1 cellular context compared by ENCODE assay signal in the genomic region with DNA sequence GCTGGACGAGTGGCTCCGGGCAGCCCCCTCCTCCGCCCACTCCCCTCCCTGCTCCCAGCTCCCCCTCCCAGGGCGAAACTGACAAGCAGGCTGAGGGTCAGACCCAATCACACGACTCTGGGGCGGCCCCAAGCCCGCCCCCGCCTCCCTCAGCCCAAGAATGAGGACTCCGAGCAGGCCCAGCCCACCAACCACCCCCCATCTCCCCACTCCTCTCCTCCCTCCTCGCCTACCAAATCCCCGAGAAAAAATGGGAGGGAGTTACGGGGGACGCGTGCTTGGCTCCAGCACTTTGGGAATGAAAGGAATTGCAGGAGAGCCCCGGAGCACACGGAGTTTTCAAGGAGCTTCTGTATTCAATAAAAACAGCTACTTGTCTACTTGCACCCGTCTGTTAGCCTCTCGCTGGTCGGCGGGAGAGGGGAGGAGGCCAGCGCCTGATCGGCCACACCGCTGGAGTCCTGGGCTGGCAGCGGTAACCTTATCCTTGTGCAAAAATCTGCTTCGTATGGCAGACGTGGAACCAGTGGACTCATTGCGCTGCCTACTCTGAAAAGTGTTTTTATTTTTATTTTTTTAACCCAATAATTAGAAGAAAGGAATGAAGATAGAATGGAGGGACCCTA.
TF ChIP-seq lines count a peak whose summit lies in the region.

No MANE protein-coding gene starts in this region.

TF ChIP-seq in SK-N-SH, 30 proteins besides CTCF, POLR2A, EP300 and RAD21 (continued from another document):
- TF ChIP-seq, protein P1, sequence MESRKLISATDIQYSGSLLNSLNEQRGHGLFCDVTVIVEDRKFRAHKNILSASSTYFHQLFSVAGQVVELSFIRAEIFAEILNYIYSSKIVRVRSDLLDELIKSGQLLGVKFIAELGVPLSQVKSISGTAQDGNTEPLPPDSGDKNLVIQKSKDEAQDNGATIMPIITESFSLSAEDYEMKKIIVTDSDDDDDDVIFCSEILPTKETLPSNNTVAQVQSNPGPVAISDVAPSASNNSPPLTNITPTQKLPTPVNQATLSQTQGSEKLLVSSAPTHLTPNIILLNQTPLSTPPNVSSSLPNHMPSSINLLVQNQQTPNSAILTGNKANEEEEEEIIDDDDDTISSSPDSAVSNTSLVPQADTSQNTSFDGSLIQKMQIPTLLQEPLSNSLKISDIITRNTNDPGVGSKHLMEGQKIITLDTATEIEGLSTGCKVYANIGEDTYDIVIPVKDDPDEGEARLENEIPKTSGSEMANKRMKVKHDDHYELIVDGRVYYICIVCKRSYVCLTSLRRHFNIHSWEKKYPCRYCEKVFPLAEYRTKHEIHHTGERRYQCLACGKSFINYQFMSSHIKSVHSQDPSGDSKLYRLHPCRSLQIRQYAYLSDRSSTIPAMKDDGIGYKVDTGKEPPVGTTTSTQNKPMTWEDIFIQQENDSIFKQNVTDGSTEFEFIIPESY (IDR thresholded peaks at IDR 0.05; ENCODE audit: borderline replicate concordance, low read depth), result no peak
- no peak for TF ChIP-seq MXI1 (IDR thresholded peaks at IDR 0.05; ENCODE audit: low read depth, low read length)
- TF ChIP-seq PBX3 (IDR thresholded peaks at IDR 0.05), result no peak
- no peak for TF ChIP-seq TAF1 (IDR thresholded peaks at IDR 0.05; ENCODE audit: borderline replicate concordance, low read depth, low read length)
